ENCODE assay signal across 6 cellular contexts in the genomic region with DNA sequence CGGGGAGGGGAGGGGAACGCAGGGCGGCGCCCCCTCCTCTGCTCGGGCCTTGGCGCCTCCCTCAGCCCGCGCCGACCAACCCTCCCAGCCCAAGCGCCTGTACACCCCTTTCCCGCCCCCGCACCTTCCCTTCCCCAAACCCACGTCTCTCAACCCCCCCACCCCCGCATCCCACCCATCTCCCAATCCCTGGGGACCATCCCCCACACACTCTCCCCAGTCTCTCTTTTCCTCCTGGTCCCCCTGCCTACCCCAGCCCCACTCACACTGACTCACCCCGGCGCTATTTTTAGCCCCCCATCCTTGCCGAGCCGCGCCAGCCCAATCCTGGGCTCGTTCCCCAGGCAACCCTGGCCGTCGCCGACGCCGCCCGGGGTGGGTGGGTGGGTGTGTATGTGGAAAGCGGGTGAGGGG. TPM values are rescaled to one million over a fixed set of nuclear protein-coding genes. Genes with fewer than 3 reads are reported as not detected.
DNase-seq lines count a peak whose midpoint lies in the region; ATAC-seq and TF ChIP-seq lines count a peak whose summit lies in the region.

No MANE protein-coding gene starts in this region.

- H3K9ac ChIP-seq in NT2/D1 (ENCODE audit: insufficient read length, low read depth): peak overlapping the region; percentile 79

- H3K27me3 ChIP-seq in NT2/D1 (ENCODE audit: insufficient read depth, insufficient read length): no peaks in the 10 kb centered on the region
- no peaks in the 10 kb centered on the region for H3K27me3 ChIP-seq in heart left ventricle

- H3K36me3 ChIP-seq in NT2/D1 (ENCODE audit: insufficient read depth, insufficient read length, low read length): peaks cover 6% of the 10 kb centered on the region
- peaks cover 0 to 7% (median 0%) of the 10 kb centered on the region in 9 donors for H3K36me3 ChIP-seq in heart left ventricle

- H3K9me3 ChIP-seq in NT2/D1 (ENCODE audit: insufficient read depth, low read length): no peaks in the 10 kb centered on the region
- H3K9me3 ChIP-seq in heart left ventricle: no peaks in the 10 kb centered on the region

- DNase-seq in C1 segment of cervical spinal cord (lab: John Stamatoyannopoulos, UW) (peak in 8 of 14 donors; percentile 66 to 91 (median 74)), NT2/D1 (ENCODE audit: low read depth, low spot score) (no peak), heart left ventricle (peak in 2 of 5 donors; percentile 75 to 80), substantia nigra (lab: John Stamatoyannopoulos, UW) (peak in 29 of 49 donors; percentile 45 to 98 (median 73)), DMS114 treated with DMSO at 0.1 percent for 48 hours (lab: John Stamatoyannopoulos, UW; ENCODE audit: unreplicated experiment) (no peak)

- intact Hi-C loops in heart left ventricle (cut with DNase I): loop anchor here in 3 of 10 donors (1.0 to 5.0 kb wide), 3 partner anchors 26 to 38 kb away; a partner anchor contains a TSS

- ATAC-seq in heart left ventricle: peak in 3 of 4 donors; percentile 24 to 44 (median 32)
- ATAC-seq in HG03280 (IDR thresholded peaks at IDR 0.05; ENCODE audit: unreplicated experiment): no peak

- peak overlapping the region; percentile 95 to 100 (median 96) for H3K27ac ChIP-seq in heart left ventricle
- peak overlapping the region; percentile 98 for H3K27ac ChIP-seq in substantia nigra (ENCODE audit: low read depth, low read length, poor library complexity, severe bottlenecking)

- 0% methylated on average over 21 to 27 of the region's 27 CpGs for WGBS in heart left ventricle, 4 donors

- TF ChIP-seq CTCF in heart left ventricle (IDR thresholded peaks at IDR 0.05): no peak

- H3K4me3 ChIP-seq in NT2/D1 (ENCODE audit: insufficient read length, low read depth) (peak overlapping the region; percentile 77), heart left ventricle (peak overlapping the region; percentile 51 to 97 (median 78))

- H3K4me1 ChIP-seq in NT2/D1 (ENCODE audit: insufficient read depth, insufficient read length) (peaks cover 29% of the 10 kb centered on the region), heart left ventricle (peaks cover 27 to 89% (median 77%) of the 10 kb centered on the region in 12 donors)

- TF ChIP-seq POLR2A in heart left ventricle (IDR thresholded peaks at IDR 0.05): no peak

RNA-seq across cellular contexts. Expression of a gene that starts 11.7 kb away (rescaled TPM):
- 10 to 100 TPM; 25.5 to 54.8 (median 35.8) TPM for total RNA-seq in heart left ventricle
- polyA plus RNA-seq in heart left ventricle: 10 to 100 TPM; 27.1 to 27.5 TPM

RNA-seq across cellular contexts. Expression of a gene that starts 21.2 kb away (rescaled TPM):
- total RNA-seq in heart left ventricle: under 1 TPM in 3 of 9 donors, not detected in 6; 0.16 to 0.53 (median 0.40) TPM
- under 1 TPM in 1 of 2 donors, not detected in 1; 0.17 TPM for polyA plus RNA-seq in heart left ventricle

RNA-seq across cellular contexts. Expression of a gene that starts 21.7 kb away (rescaled TPM):
- 1 to 10 TPM; 1.8 to 9.4 (median 2.5) TPM for total RNA-seq in heart left ventricle
- polyA plus RNA-seq in heart left ventricle: 1 to 10 TPM; 4.9 to 9.5 TPM

RNA-seq across cellular contexts. Expression of a gene that starts 25.8 kb away (rescaled TPM):
- 10 to 100 TPM; 26.1 to 49.7 (median 35.5) TPM for total RNA-seq in heart left ventricle
- 10 to 100 TPM; 31.9 to 45.4 TPM for polyA plus RNA-seq in heart left ventricle

RNA-seq across cellular contexts. Expression of a gene that starts 32.3 kb away (rescaled TPM):
- total RNA-seq in heart left ventricle: under 1 TPM in 2 of 9 donors, not detected in 7; 0.16 to 0.27 TPM
- under 1 TPM; 0.11 to 0.18 TPM for polyA plus RNA-seq in heart left ventricle

Comparison
In these comparisons a context has a peak if more than half of its experiments do, and no peak if none do; other contexts are left out.
1. DNase-seq: peak in C1 segment of cervical spinal cord (8 of 14) and substantia nigra (29 of 49); none in NT2/D1 (single experiment) and DMS114 treated with DMSO at 0.1 percent for 48 hours (single experiment).